In genomic region chr6:79233611-79234149, GRCh38 we compare ENCODE assay signal across 8 cellular contexts. TPM values are rescaled to one million over a fixed set of nuclear protein-coding genes. Genes with fewer than 3 reads are reported as not detected.
DNase-seq lines count a peak whose midpoint lies in the region; ATAC-seq and TF ChIP-seq lines count a peak whose summit lies in the region.

No MANE protein-coding gene starts in this region.

- peak overlapping the region; percentile 72 for H3K27ac ChIP-seq in CD4-positive, alpha-beta memory T cell (ENCODE audit: low read depth, low read length)
- peak overlapping the region; percentile 82 for H3K27ac ChIP-seq in ectodermal cell (ENCODE audit: insufficient read depth, low read depth, low read length, poor library complexity, severe bottlenecking)

- CTCF ChIA-PET in CD4-positive, alpha-beta memory T cell (lab: Charles Lee; ENCODE audit: partially characterized antibody), result interaction anchor here (1.2 kb wide), 1 partner anchor 155 kb away, joined by 4 read pairs; the partner anchor contains the start of gene PHIP
- CTCF ChIA-PET in activated CD8-positive, alpha-beta T cell treated with anti-CD3 and anti-CD28 coated beads for 36 hours (lab: Charles Lee), result no interaction called here

- intact Hi-C loops in CD4-positive, alpha-beta memory T cell (cut with micrococcal nuclease), result loop anchor here (1.0 to 10.0 kb wide), 6 partner anchors 155 to 874 kb away; partner anchors contain the start of genes BCKDHB, ELOVL4, IRAK1BP1 and LCA5
- intact Hi-C loops in activated CD8-positive, alpha-beta T cell treated with anti-CD3 and anti-CD28 coated beads for 36 hours (cut with micrococcal nuclease), result loop anchor here (1.0 kb wide), 1 partner anchor 155 kb away; the partner anchor contains the start of gene PHIP

- peak overlapping the region; percentile 77 to 99 for H3K4me3 ChIP-seq in CD4-positive, alpha-beta memory T cell (ENCODE audit: low read length in 2 of 2)
- H3K4me3 ChIP-seq in ectodermal cell (ENCODE audit: insufficient read depth, low read depth, low read length), result peak overlapping the region; percentile 78

- no peak for TF ChIP-seq CTCF in activated CD8-positive, alpha-beta T cell treated with anti-CD3 and anti-CD28 coated beads for 36 hours (IDR thresholded peaks at IDR 0.05)

- H3K4me1 Mint-ChIP-seq in CD4-positive, alpha-beta memory T cell, result peaks cover 14 to 30% (median 16%) of the 10 kb centered on the region in 4 donors
- H3K4me1 Mint-ChIP-seq in activated CD8-positive, alpha-beta T cell treated with anti-CD3 and anti-CD28 coated beads for 36 hours (ENCODE audit: low read depth), result peaks cover 17% of the 10 kb centered on the region

- H3K27ac Mint-ChIP-seq in CD4-positive, alpha-beta memory T cell, result peak overlapping the region; percentile 85 to 96 (median 92)
- peak overlapping the region; percentile 86 for H3K27ac Mint-ChIP-seq in activated CD8-positive, alpha-beta T cell treated with anti-CD3 and anti-CD28 coated beads for 36 hours

- POLR2A ChIA-PET in CD4-positive, alpha-beta memory T cell (lab: Charles Lee; ENCODE audit: partially characterized antibody), result interaction anchor here (1.2 to 4.3 kb wide), 2 partner anchors 156 to 366 kb away, joined by 3 to 26 read pairs; partner anchors contain the start of genes IRAK1BP1 and PHIP
- POLR2A ChIA-PET in activated CD8-positive, alpha-beta T cell treated with anti-CD3 and anti-CD28 coated beads for 36 hours (lab: Charles Lee), result interaction anchor here (2.5 kb wide), 1 partner anchor 155 kb away, joined by 13 read pairs; the partner anchor contains the start of gene PHIP

- H3K9me3 ChIP-seq in CD4-positive, alpha-beta memory T cell (ENCODE audit: control insufficient read depth in 1 of 2, low read length in 2 of 2), result no peaks in the 10 kb centered on the region
- H3K9me3 ChIP-seq in ectodermal cell (ENCODE audit: control insufficient read depth, low read length), result no peaks in the 10 kb centered on the region

- no peaks in the 10 kb centered on the region for H3K27me3 ChIP-seq in CD4-positive, alpha-beta memory T cell (ENCODE audit: insufficient read depth, low read length)
- H3K27me3 ChIP-seq in ectodermal cell (ENCODE audit: control insufficient read depth, insufficient read depth, low read length, poor library complexity, severe bottlenecking), result no peaks in the 10 kb centered on the region

- peak overlapping the region; percentile 92 to 99 (median 98) for H3K4me3 Mint-ChIP-seq in CD4-positive, alpha-beta memory T cell
- peak overlapping the region; percentile 92 for H3K4me3 Mint-ChIP-seq in activated CD8-positive, alpha-beta T cell treated with anti-CD3 and anti-CD28 coated beads for 36 hours

- 0% methylated on average over 41 of the region's 41 CpGs for WGBS in ectodermal cell, 2 experiments

- no peaks in the 10 kb centered on the region for H3K27me3 Mint-ChIP-seq in CD4-positive, alpha-beta memory T cell
- H3K27me3 Mint-ChIP-seq in activated CD8-positive, alpha-beta T cell treated with anti-CD3 and anti-CD28 coated beads for 36 hours, result no peaks in the 10 kb centered on the region

- peaks cover 20% of the 10 kb centered on the region for H3K4me1 ChIP-seq in CD4-positive, alpha-beta memory T cell (ENCODE audit: insufficient read depth, low read length)
- no peaks in the 10 kb centered on the region for H3K4me1 ChIP-seq in ectodermal cell (ENCODE audit: control insufficient read depth, insufficient read depth, low read length)

- H3K36me3 ChIP-seq in CD4-positive, alpha-beta memory T cell (ENCODE audit: insufficient read depth, low read length), result no peaks in the 10 kb centered on the region
- no peaks in the 10 kb centered on the region for H3K36me3 ChIP-seq in ectodermal cell (ENCODE audit: control insufficient read depth, insufficient read depth, low read length)

- ATAC-seq in GM19397 (IDR thresholded peaks at IDR 0.05; ENCODE audit: unreplicated experiment) (peak; percentile 66), HG03565 (IDR thresholded peaks at IDR 0.05; ENCODE audit: unreplicated experiment) (peak; percentile 38)
- ATAC-seq in activated CD8-positive, alpha-beta T cell treated with anti-CD3 and anti-CD28 coated beads for 36 hours, result peak; percentile 73

- H3K9me3 Mint-ChIP-seq in CD4-positive, alpha-beta memory T cell, result no peaks in the 10 kb centered on the region
- H3K9me3 Mint-ChIP-seq in activated CD8-positive, alpha-beta T cell treated with anti-CD3 and anti-CD28 coated beads for 36 hours, result no peaks in the 10 kb centered on the region

- peak; percentile 58 to 71 (median 64) for DNase-seq in CD4-positive, alpha-beta memory T cell
- DNase-seq in NCI-H748 treated with DMSO at 0.1 percent for 48 hours (lab: John Stamatoyannopoulos, UW) (peak; percentile 71), lung microvascular endothelial cell (ENCODE audit: low read depth in 2 of 2) (peak; percentile 92 to 93)
- peak; percentile 82 for DNase-seq in activated CD8-positive, alpha-beta T cell treated with anti-CD3 and anti-CD28 coated beads for 36 hours
- DNase-seq in stimulated activated CD4-positive, alpha-beta T cell treated with anti-CD3 and anti-CD28 coated beads, TNF-alpha, amount 100 ng/mL, for 4 hours (ENCODE audit: low read depth in 3 of 3), result peak; percentile 28 to 41 (median 30)

- H3K36me3 Mint-ChIP-seq in CD4-positive, alpha-beta memory T cell, result peaks cover 0 to 8% of the 10 kb centered on the region in 2 donors
- no peaks in the 10 kb centered on the region for H3K36me3 Mint-ChIP-seq in activated CD8-positive, alpha-beta T cell treated with anti-CD3 and anti-CD28 coated beads for 36 hours (ENCODE audit: low read depth)

RNA-seq across cellular contexts. Expression of gene HMGN3, which starts 0.8 kb away (rescaled TPM):
- 10 to 100 TPM; 39.4 to 40.5 TPM for total RNA-seq in CD4-positive, alpha-beta memory T cell
- polyA plus RNA-seq in CD4-positive, alpha-beta memory T cell, result 10 to 100 TPM; 75.1 to 85.6 TPM
- 10 to 100 TPM; 45.6 to 49.4 TPM for total RNA-seq in activated CD8-positive, alpha-beta T cell treated with anti-CD3 and anti-CD28 coated beads for 36 hours
- 175 TPM for polyA plus RNA-seq in ectodermal cell (2013, experiment 1 of 4)
- polyA plus RNA-seq in ectodermal cell (2013, experiment 2 of 4), result 171 TPM
- 163 TPM for polyA plus RNA-seq in ectodermal cell (2013, experiment 3 of 4)
- polyA plus RNA-seq in ectodermal cell (2013, experiment 4 of 4), result 189 TPM
- total RNA-seq in lung microvascular endothelial cell, result 44.0 and 61.1 TPM in 2 replicates

Comparison
In these comparisons a context has a peak if more than half of its experiments do, and no peak if none do; other contexts are left out.
1. Peak in every context shown above with its lines: DNase-seq, ATAC-seq, H3K4me3 ChIP-seq and H3K27ac ChIP-seq.
2. DNase-seq: peak in every context shown above with its lines; median percentile 92 in lung microvascular endothelial cell; 82 in activated CD8-positive, alpha-beta T cell treated with anti-CD3 and anti-CD28 coated beads for 36 hours; 71 in NCI-H748 treated with DMSO at 0.1 percent for 48 hours; 64 in CD4-positive, alpha-beta memory T cell; 30 in stimulated activated CD4-positive, alpha-beta T cell treated with anti-CD3 and anti-CD28 coated beads, TNF-alpha, amount 100 ng/mL, for 4 hours.